In genomic region chr11:72833792-72834501, GRCh38 we compare ENCODE assay signal across 11 cellular contexts. TPM values are rescaled to one million over a fixed set of nuclear protein-coding genes. Genes with fewer than 3 reads are reported as not detected.
A peak's percentile ranks its signal among the peaks of the same experiment; 100 is the strongest.
DNase-seq lines count a peak whose midpoint lies in the region; ATAC-seq and TF ChIP-seq lines count a peak whose summit lies in the region.
"Had no signal": no experiment of that assay in that cellular context is flagged by ENCODE, and none has a peak within 500 bp of the region (broad histone marks: within the 10 kb centered on the region; RNA-seq: fewer than 3 reads in every experiment).

No MANE protein-coding gene starts in this region.

- H3K4me3 Mint-ChIP-seq in chondrocyte (ENCODE audit: unreplicated experiment): no peak overlapping the region
- H3K4me3 Mint-ChIP-seq: activated T-cell treated with anti-CD3 and anti-CD28 coated beads, Interleukin-2, amount 50 U/mL, for 4 hours had no signal

- peaks cover 9% of the 10 kb centered on the region for H3K36me3 Mint-ChIP-seq in chondrocyte (ENCODE audit: low read depth)

- peaks cover 48% of the 10 kb centered on the region for H3K4me1 Mint-ChIP-seq in chondrocyte (ENCODE audit: low read depth)

- ATAC-seq in GM19467 (IDR thresholded peaks at IDR 0.05; ENCODE audit: unreplicated experiment): no peak
- ATAC-seq in HG02759 (IDR thresholded peaks at IDR 0.05; ENCODE audit: unreplicated experiment): no peak
- ATAC-seq: activated T-cell treated with anti-CD3 and anti-CD28 coated beads, Interleukin-2, amount 50 U/mL, for 4 hours had no signal

- peak overlapping the region; percentile 77 for H3K27ac Mint-ChIP-seq in chondrocyte (ENCODE audit: unreplicated experiment)

- no peak for TF ChIP-seq CTCF in chondrocyte (IDR thresholded peaks at IDR 0.05)

- peak; percentile 30 for DNase-seq in SK-MEL-5 (ENCODE audit: low read depth, low spot score)
- no peak for DNase-seq in chondrocyte (ENCODE audit: low spot score)
- peak; percentile 65 for DNase-seq in medulla oblongata (ENCODE audit: extremely low spot score)
- DNase-seq in substantia nigra (lab: John Stamatoyannopoulos, UW): peak in 6 of 49 donors; percentile 18 to 35 (median 26)
- no peak for DNase-seq in H4 (ENCODE audit: low spot score)
- no peak for DNase-seq in iPS-NIHi11 (ENCODE audit: low spot score)
- DNase-seq: activated T-cell treated with anti-CD3 and anti-CD28 coated beads, Interleukin-2, amount 50 U/mL, for 4 hours; colonic mucosa had no signal

- in situ Hi-C loops in SK-MEL-5 (cut with HindIII; ENCODE audit: low pct_unique_long_range_greater_than_20kb, low sequenced_read_pairs): no loop called here

- peak overlapping the region; percentile 30 for H3K27ac ChIP-seq in substantia nigra (ENCODE audit: low read depth, low read length, poor library complexity, severe bottlenecking)
- H3K27ac ChIP-seq: colonic mucosa, KMS-11 had no signal

- no peaks in the 10 kb centered on the region for H3K27me3 Mint-ChIP-seq in chondrocyte (ENCODE audit: low read depth)

- H3K9me3 Mint-ChIP-seq in chondrocyte (ENCODE audit: low read depth): no peaks in the 10 kb centered on the region
- H3K9me3 Mint-ChIP-seq: activated T-cell treated with anti-CD3 and anti-CD28 coated beads, Interleukin-2, amount 50 U/mL, for 4 hours had no signal

RNA-seq across cellular contexts. Expression of gene ATG16L2, which starts 19.7 kb away (rescaled TPM):
- total RNA-seq in SK-MEL-5 (2014; rRNA removed; shearing (Covaris generic)): 4.4 and 4.6 TPM in 2 replicates
- polyA plus RNA-seq in SK-MEL-5 (2015; cell fraction: cytosol; rRNA removed): 5.3 and 6.3 TPM in 2 replicates
- polyA plus RNA-seq in SK-MEL-5 (2015; cell fraction: nucleus; rRNA removed): 112 and 118 TPM in 2 replicates
- total RNA-seq in chondrocyte: 7.9 to 14.8 TPM (median 9.9 TPM) in 3 replicates
- total RNA-seq in H4 (2014; rRNA removed; shearing (Covaris generic)): 0.66 and 3.4 TPM in 2 replicates

RNA-seq across cellular contexts. Expression of gene STARD10, which starts 40.1 kb away (rescaled TPM):
- 62.8 and 65.4 TPM in 2 replicates for total RNA-seq in SK-MEL-5 (2014; rRNA removed; shearing (Covaris generic))
- polyA plus RNA-seq in SK-MEL-5 (2015; cell fraction: cytosol; rRNA removed): 30.1 and 31.8 TPM in 2 replicates
- polyA plus RNA-seq in SK-MEL-5 (2015; cell fraction: nucleus; rRNA removed): 47.1 and 59.3 TPM in 2 replicates
- 58.8 to 81.0 TPM (median 79.4 TPM) in 3 replicates for total RNA-seq in chondrocyte
- total RNA-seq in H4 (2014; rRNA removed; shearing (Covaris generic)): 23.2 and 25.1 TPM in 2 replicates

Comparison
In these comparisons a context has a peak if more than half of its experiments do, and no peak if none do; other contexts are left out.
1. DNase-seq: peak in SK-MEL-5 (single experiment) and medulla oblongata (single experiment); none in chondrocyte (single experiment), H4 (single experiment) and iPS-NIHi11 (single experiment).